ENCODE assay signal across 19 cellular contexts in the genomic region with DNA sequence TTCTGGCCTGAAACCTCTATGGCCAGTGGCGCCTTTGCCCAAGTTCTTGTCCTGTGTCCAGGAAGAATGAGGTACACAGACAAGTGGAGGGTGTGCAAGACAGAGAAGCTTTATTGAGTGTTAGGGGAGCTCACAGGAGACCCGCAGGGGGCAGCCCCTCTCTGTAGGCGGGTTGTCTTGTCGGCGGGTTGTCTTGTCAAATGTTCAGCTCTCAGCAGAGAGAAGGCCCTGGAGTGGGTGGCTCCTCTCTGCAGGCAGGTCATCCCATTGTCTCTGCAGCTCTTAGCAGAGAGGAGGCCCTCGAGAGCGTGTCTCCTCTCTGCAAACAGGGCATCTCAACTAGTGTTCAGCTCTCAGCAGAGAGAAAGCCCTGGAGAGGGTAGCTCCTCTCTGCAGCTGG. TPM values are rescaled to one million over a fixed set of nuclear protein-coding genes. Genes with fewer than 3 reads are reported as not detected.
DNase-seq lines count a peak whose midpoint lies in the region; ATAC-seq and TF ChIP-seq lines count a peak whose summit lies in the region.
"Had no signal": no experiment of that assay in that cellular context is flagged by ENCODE, and none has a peak within 500 bp of the region (broad histone marks: within the 10 kb centered on the region; RNA-seq: fewer than 3 reads in every experiment).

No MANE protein-coding gene starts in this region.

- no peak for ATAC-seq in left colon
- no peak for ATAC-seq in HG03457 (IDR thresholded peaks at IDR 0.05; ENCODE audit: unreplicated experiment)
- ATAC-seq: GM12878, HCT116 had no signal

- peak; percentile 4 for DNase-seq in activated T-cell treated with anti-CD3 and anti-CD28 coated beads, Interleukin-2, amount 50 U/mL, for 1 hour
- no peak for DNase-seq in activated T-cell treated with anti-CD3 and anti-CD28 coated beads, Interleukin-2, amount 50 U/mL, for 24 hours
- DNase-seq in Peyer's patch: peak in 2 of 3 donors; percentile 0 to 22
- peak; percentile 1 to 10 for DNase-seq in left colon
- peak; percentile 5 for DNase-seq in progenitor cell of endocrine pancreas (ENCODE audit: low spot score, unreplicated experiment)
- DNase-seq in cerebellar cortex (ENCODE audit: low spot score): no peak
- DNase-seq in effector memory CD4-positive, alpha-beta T cell: no peak
- DNase-seq: Caco-2; DMS53; Kasumi-1; NCI-H1105 treated with DMSO at 0.1 percent for 48 hours; NCI-H187; NCI-H69; NK-92 treated with Interleukin-12 subunit alpha and Interleukin-12 subunit beta, amount 100 ng/mL, for 24 hours; OCI-M1 had no signal

- TF ChIP-seq CTCF in Peyer's patch (IDR thresholded peaks at IDR 0.05): no peak
- TF ChIP-seq CTCF in progenitor cell of endocrine pancreas (IDR thresholded peaks at IDR 0.05; ENCODE audit: unreplicated experiment): no peak

- no peaks in the 10 kb centered on the region for H3K9me3 ChIP-seq in Peyer's patch
- no peaks in the 10 kb centered on the region for H3K9me3 ChIP-seq in effector memory CD4-positive, alpha-beta T cell (ENCODE audit: control insufficient read depth, low read length)

- peaks cover 0 to 8% (median 0%) of the 10 kb centered on the region in 4 donors for H3K4me1 ChIP-seq in Peyer's patch
- no peaks in the 10 kb centered on the region for H3K4me1 ChIP-seq in effector memory CD4-positive, alpha-beta T cell (ENCODE audit: control insufficient read depth, insufficient read depth, low read length, poor library complexity, severe bottlenecking)
- H3K4me1 ChIP-seq: Caco-2 had no signal

- peaks cover 10% of the 10 kb centered on the region for H3K9me3 Mint-ChIP-seq in activated T-cell treated with anti-CD3 and anti-CD28 coated beads, Interleukin-2, amount 50 U/mL, for 24 hours
- H3K9me3 Mint-ChIP-seq in progenitor cell of endocrine pancreas (ENCODE audit: low read depth): peaks cover 17% of the 10 kb centered on the region

- H3K27me3 ChIP-seq in Peyer's patch: no peaks in the 10 kb centered on the region
- no peaks in the 10 kb centered on the region for H3K27me3 ChIP-seq in effector memory CD4-positive, alpha-beta T cell (replicated peaks; ENCODE audit: control insufficient read depth, insufficient read depth, low read length, poor library complexity, severe bottlenecking)

- intact Hi-C loops in left colon (cut with DNase I, micrococcal nuclease): no loop called here

- no peak overlapping the region for H3K27ac ChIP-seq in Peyer's patch
- no peak overlapping the region for H3K27ac ChIP-seq in effector memory CD4-positive, alpha-beta T cell (ENCODE audit: insufficient read depth, low read length, poor library complexity, severe bottlenecking)

- H3K36me3 ChIP-seq in Peyer's patch: peaks cover 0 to 18% (median 0%) of the 10 kb centered on the region in 3 donors
- no peaks in the 10 kb centered on the region for H3K36me3 ChIP-seq in effector memory CD4-positive, alpha-beta T cell (ENCODE audit: control insufficient read depth, insufficient read depth, low read length)

- peaks cover 3% of the 10 kb centered on the region for H3K27me3 Mint-ChIP-seq in activated T-cell treated with anti-CD3 and anti-CD28 coated beads, Interleukin-2, amount 50 U/mL, for 24 hours
- no peaks in the 10 kb centered on the region for H3K27me3 Mint-ChIP-seq in progenitor cell of endocrine pancreas

- H3K4me1 Mint-ChIP-seq in activated T-cell treated with anti-CD3 and anti-CD28 coated beads, Interleukin-2, amount 50 U/mL, for 24 hours (ENCODE audit: low read depth): no peaks in the 10 kb centered on the region
- no peaks in the 10 kb centered on the region for H3K4me1 Mint-ChIP-seq in progenitor cell of endocrine pancreas (ENCODE audit: low read depth)
- H3K4me1 Mint-ChIP-seq: CD14-positive monocyte had no signal

- H3K36me3 Mint-ChIP-seq in activated T-cell treated with anti-CD3 and anti-CD28 coated beads, Interleukin-2, amount 50 U/mL, for 24 hours (ENCODE audit: low read depth): peaks cover 7% of the 10 kb centered on the region
- peaks cover 4% of the 10 kb centered on the region for H3K36me3 Mint-ChIP-seq in progenitor cell of endocrine pancreas (ENCODE audit: insufficient read depth)
- H3K36me3 Mint-ChIP-seq: CD14-positive monocyte had no signal

- no peak overlapping the region for H3K4me3 Mint-ChIP-seq in activated T-cell treated with anti-CD3 and anti-CD28 coated beads, Interleukin-2, amount 50 U/mL, for 24 hours
- H3K4me3 Mint-ChIP-seq in progenitor cell of endocrine pancreas (ENCODE audit: low read depth): no peak overlapping the region
- H3K4me3 Mint-ChIP-seq: CD14-positive monocyte had no signal

- no peak overlapping the region for H3K4me3 ChIP-seq in Peyer's patch
- H3K4me3 ChIP-seq in effector memory CD4-positive, alpha-beta T cell (ENCODE audit: insufficient read depth, low read depth, low read length, poor library complexity, severe bottlenecking): no peak overlapping the region
- H3K4me3 ChIP-seq: GM12878 had no signal

- H3K27ac Mint-ChIP-seq in activated T-cell treated with anti-CD3 and anti-CD28 coated beads, Interleukin-2, amount 50 U/mL, for 24 hours: no peak overlapping the region
- no peak overlapping the region for H3K27ac Mint-ChIP-seq in progenitor cell of endocrine pancreas
- H3K27ac Mint-ChIP-seq: CD14-positive monocyte had no signal

- TF ChIP-seq POLR2A in Peyer's patch (IDR thresholded peaks at IDR 0.05): no peak

RNA-seq across cellular contexts. Expression of gene COL6A2, which starts 10.9 kb away (rescaled TPM):
- total RNA-seq in Peyer's patch (1,000 to 10,000 TPM in 1 of 4 donors, 100 to 1,000 TPM in 2, 10 to 100 TPM in 1; 59.9 to 1,087 (median 166) TPM), left colon (100 to 1,000 TPM in 1 of 2 donors, 10 to 100 TPM in 1; 65.5 to 193 TPM), progenitor cell of endocrine pancreas (32.0 and 38.6 TPM in 2 replicates)

RNA-seq across cellular contexts. Expression of gene FTCD, which starts 46.6 kb away (rescaled TPM):
- 1 to 10 TPM in 1 of 4 donors, under 1 TPM in 1, not detected in 2; 0.67 to 1.0 TPM for total RNA-seq in Peyer's patch
- total RNA-seq in left colon: under 1 TPM; 0.22 to 0.52 TPM
- total RNA-seq in progenitor cell of endocrine pancreas: 48.4 and 49.3 TPM in 2 replicates

Comparison
In these comparisons a context has a peak if more than half of its experiments do, and no peak if none do; other contexts are left out.
1. DNase-seq: peak in activated T-cell treated with anti-CD3 and anti-CD28 coated beads, Interleukin-2, amount 50 U/mL, for 1 hour (single experiment), Peyer's patch (2 of 3), left colon (2 of 2) and progenitor cell of endocrine pancreas (single experiment); none in activated T-cell treated with anti-CD3 and anti-CD28 coated beads, Interleukin-2, amount 50 U/mL, for 24 hours (single experiment), cerebellar cortex (single experiment) and effector memory CD4-positive, alpha-beta T cell (0 of 3).
2. RNA of gene FTCD, which starts 46.6 kb away (total RNA-seq): 48.4 to 49.3 TPM in progenitor cell of endocrine pancreas; 0.67 to 1.0 TPM in Peyer's patch and 0.22 to 0.52 TPM in left colon; every median in the first group is over 10 times any median in the second.